In genomic region chr21:31656199-31657095, GRCh38 we compare ENCODE assay signal across 12 cellular contexts. TPM values are rescaled to one million over a fixed set of nuclear protein-coding genes. Genes with fewer than 3 reads are reported as not detected.
DNase-seq lines count a peak whose midpoint lies in the region; ATAC-seq and TF ChIP-seq lines count a peak whose summit lies in the region.
"Had no signal": no experiment of that assay in that cellular context is flagged by ENCODE, and none has a peak within 500 bp of the region (broad histone marks: within the 10 kb centered on the region; RNA-seq: fewer than 3 reads in every experiment).

No MANE protein-coding gene starts in this region.

- H3K4me1 Mint-ChIP-seq in stimulated activated effector memory CD8-positive, alpha-beta T cell treated with anti-CD3 and anti-CD28 coated beads, Interleukin-12 subunit alpha, Interleukin-12 subunit beta, amount 100 ng/mL, for 72 hours, result peaks cover 41% of the 10 kb centered on the region

- DNase-seq in activated CD4-positive, alpha-beta T cell treated with anti-CD3 and anti-CD28 coated beads, Interleukin-2, amount 50 U/mL, for 48 hours, result peak; percentile 57 to 71
- no peak for DNase-seq in activated CD4-positive, alpha-beta T cell treated with anti-CD3 and anti-CD28 coated beads, Interleukin-2, amount 50 U/mL, for 4 hours
- peak; percentile 69 for DNase-seq in activated CD8-positive, alpha-beta memory T cell treated with anti-CD3 and anti-CD28 coated beads for 24 hours
- DNase-seq in fibroblast of the aortic adventitia (ENCODE audit: low read depth) (peak; percentile 44), T1000 (lab: John Stamatoyannopoulos, UW) (no peak), AG08396 (ENCODE audit: low spot score) (no peak)
- DNase-seq in stimulated activated effector memory CD8-positive, alpha-beta T cell treated with anti-CD3 and anti-CD28 coated beads, Interleukin-12 subunit alpha, Interleukin-12 subunit beta, amount 100 ng/mL, for 72 hours (ENCODE audit: low spot score in 2 of 2), result no peak
- DNase-seq: NCI-H1436 treated with DMSO at 0.1 percent for 48 hours had no signal

- H3K9me3 Mint-ChIP-seq in stimulated activated effector memory CD8-positive, alpha-beta T cell treated with anti-CD3 and anti-CD28 coated beads, Interleukin-12 subunit alpha, Interleukin-12 subunit beta, amount 100 ng/mL, for 72 hours, result no peaks in the 10 kb centered on the region
- H3K9me3 Mint-ChIP-seq: mesothelial cell of epicardium had no signal

- H3K4me3 ChIP-seq in fibroblast of the aortic adventitia (ENCODE audit: low read depth, low read length), result no peak overlapping the region
- H3K4me3 ChIP-seq: HAP-1, tibial nerve had no signal

- peak; percentile 48 for ATAC-seq in stimulated activated effector memory CD8-positive, alpha-beta T cell treated with anti-CD3 and anti-CD28 coated beads, Interleukin-12 subunit alpha, Interleukin-12 subunit beta, amount 100 ng/mL, for 72 hours
- no peak for ATAC-seq in GM21723 (IDR thresholded peaks at IDR 0.05; ENCODE audit: unreplicated experiment)

- H3K36me3 Mint-ChIP-seq in stimulated activated effector memory CD8-positive, alpha-beta T cell treated with anti-CD3 and anti-CD28 coated beads, Interleukin-12 subunit alpha, Interleukin-12 subunit beta, amount 100 ng/mL, for 72 hours, result peaks cover 24% of the 10 kb centered on the region
- H3K36me3 Mint-ChIP-seq: mesothelial cell of epicardium had no signal

- H3K4me3 Mint-ChIP-seq in stimulated activated effector memory CD8-positive, alpha-beta T cell treated with anti-CD3 and anti-CD28 coated beads, Interleukin-12 subunit alpha, Interleukin-12 subunit beta, amount 100 ng/mL, for 72 hours, result peak overlapping the region; percentile 64
- H3K4me3 Mint-ChIP-seq: mesothelial cell of epicardium had no signal

- no peak for TF ChIP-seq CTCF in fibroblast of the aortic adventitia (IDR thresholded peaks at IDR 0.05; ENCODE audit: insufficient read depth, low read length)

- peak overlapping the region; percentile 66 for H3K27ac Mint-ChIP-seq in stimulated activated effector memory CD8-positive, alpha-beta T cell treated with anti-CD3 and anti-CD28 coated beads, Interleukin-12 subunit alpha, Interleukin-12 subunit beta, amount 100 ng/mL, for 72 hours
- H3K27ac Mint-ChIP-seq: mesothelial cell of epicardium had no signal

RNA-seq across cellular contexts. Expression of gene SOD1, which starts 3.0 kb away (rescaled TPM):
- 217 and 225 TPM in 2 replicates for total RNA-seq in fibroblast of the aortic adventitia (ENCODE audit: low replicate concordance)

Comparison
In these comparisons a context has a peak if more than half of its experiments do, and no peak if none do; other contexts are left out.
1. DNase-seq: peak in activated CD4-positive, alpha-beta T cell treated with anti-CD3 and anti-CD28 coated beads, Interleukin-2, amount 50 U/mL, for 48 hours (2 of 2), activated CD8-positive, alpha-beta memory T cell treated with anti-CD3 and anti-CD28 coated beads for 24 hours (single experiment) and fibroblast of the aortic adventitia (single experiment); none in activated CD4-positive, alpha-beta T cell treated with anti-CD3 and anti-CD28 coated beads, Interleukin-2, amount 50 U/mL, for 4 hours (0 of 2), stimulated activated effector memory CD8-positive, alpha-beta T cell treated with anti-CD3 and anti-CD28 coated beads, Interleukin-12 subunit alpha, Interleukin-12 subunit beta, amount 100 ng/mL, for 72 hours (0 of 2), T1000 (single experiment) and AG08396 (single experiment).